In genomic region chr14:37746140-37746832, GRCh38 we compare ENCODE assay signal across 24 cellular contexts.
"Had no signal": no experiment of that assay in that cellular context is flagged by ENCODE, and none has a peak within 500 bp of the region (broad histone marks: within the 10 kb centered on the region; RNA-seq: fewer than 3 reads in every experiment).

No MANE protein-coding gene starts in this region.

- H3K36me3 ChIP-seq: left lung, ovary, sigmoid colon, spleen, tibial nerve, uterus had no signal

- H3K4me3 ChIP-seq: left lung, lung, ovary, sigmoid colon, spleen, tibial nerve, uterus had no signal

- H3K4me1 ChIP-seq: left lung, sigmoid colon, spleen, tibial nerve, uterus had no signal

- ATAC-seq: left colon; left lung; natural killer cell treated with Interleukin-12 subunit alpha and Interleukin-12 subunit beta and Interleukin-15 and Interleukin-18, amount 100 ng/mL, for 72 hours; right cardiac atrium; stimulated activated memory B cell treated with anti-CD40 and anti-IgM and Interleukin-4, amounts not matched to agents 10 μg/mL and 1 μg/mL and 100 μg/mL, for 72 hours; stimulated activated naive CD8-positive, alpha-beta T cell treated with anti-CD3 and anti-CD28 coated beads, Interleukin-15, amount 100 ng/mL, for 72 hours had no signal

- H3K9me3 ChIP-seq: left lung, ovary, sigmoid colon, spleen, tibial nerve, uterus had no signal

- FAIRE-seq: keratinocyte, small intestine had no signal

- H3K27ac ChIP-seq: left lung, ovary, sigmoid colon, spleen, tibial nerve, uterus had no signal

- DNase-seq: hypothalamus; immature natural killer cell; kidney glomerular epithelial cell; left colon; left lung; mesendoderm; naive B cell; ovary; retina; right cardiac atrium; sigmoid colon; small intestine; spleen; stimulated activated CD4-positive, alpha-beta T cell treated with anti-CD3 and anti-CD28 coated beads, Interleukin-4, amount 100 ng/mL, for 4 hours; stimulated activated CD8-positive, alpha-beta memory T cell treated with anti-CD3 and anti-CD28 coated beads, Interleukin-4, amount 100 ng/mL, for 48 hours; stimulated activated naive CD4-positive, alpha-beta T cell treated with Interleukin-2 at 50 U/mL for 16 hours; stimulated activated naive CD8-positive, alpha-beta T cell treated with anti-CD3 and anti-CD28 coated beads, Interleukin-15, amount 100 ng/mL, for 72 hours; substantia nigra; uterus had no signal

- H3K27me3 ChIP-seq: left lung, ovary, sigmoid colon, spleen, tibial nerve, uterus had no signal
